Comparison of ENCODE assay signal across 21 cellular contexts in the genomic region with DNA sequence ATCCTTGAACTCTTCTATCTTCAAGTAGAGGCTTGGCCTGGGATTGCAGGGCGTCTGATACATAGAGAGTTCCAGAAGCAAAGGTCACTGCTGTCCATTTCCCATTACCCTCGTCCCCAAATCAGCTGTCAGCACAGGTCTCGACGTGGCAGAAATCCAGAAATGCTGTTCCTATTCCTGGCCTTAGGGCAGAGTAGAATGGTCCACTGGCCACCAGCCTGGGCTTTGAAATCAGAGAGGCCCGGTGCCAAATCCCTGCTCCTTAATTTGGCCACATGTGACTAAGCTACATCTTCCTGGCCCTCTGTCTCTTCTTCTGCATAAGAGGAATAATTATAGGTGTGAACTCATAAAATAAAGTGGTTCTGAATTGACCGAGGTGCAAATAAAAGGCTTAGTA.
"Had no signal": no experiment of that assay in that cellular context is flagged by ENCODE, and none has a peak within 500 bp of the region (broad histone marks: within the 10 kb centered on the region; RNA-seq: fewer than 3 reads in every experiment).

No MANE protein-coding gene starts in this region.

- ATAC-seq: activated T-helper 17 cell treated with anti-CD3 and anti-CD28 coated beads, Interleukin-2, amount 50 U/mL, for 72 hours; body of pancreas; lower lobe of right lung had no signal

- H3K4me3 ChIP-seq: body of pancreas, coronary artery, lower lobe of right lung, SK-N-MC, transverse colon had no signal

- DNase-seq: activated CD4-positive, alpha-beta T cell treated with anti-CD3 and anti-CD28 coated beads, Interleukin-2, amount 10 ng/mL, durations not matched to agents 7 days and 5 days; activated CD4-positive, CD25-positive, alpha-beta regulatory T cell; activated naive CD4-positive, alpha-beta T cell; activated naive CD8-positive, alpha-beta T cell treated with anti-CD3 and anti-CD28 coated beads, Interleukin-2, amount 10 ng/mL, durations not matched to agents 7 days and 5 days; amygdala; body of pancreas; central memory CD4-positive, alpha-beta T cell; erythroblast; hypothalamus; islet precursor cell; lower lobe of right lung; nephron progenitor cell; occipital lobe; retina; stimulated activated CD8-positive, alpha-beta memory T cell treated with anti-CD3 and anti-CD28 coated beads, Interleukin-4, amount 100 ng/mL, for 48 hours; stimulated activated naive CD4-positive, alpha-beta T cell treated with Interleukin-2 at 50 U/mL for 16 hours; T-helper 9 cell; transverse colon had no signal

- H3K36me3 ChIP-seq: lower lobe of right lung, transverse colon had no signal

- H3K27me3 ChIP-seq: body of pancreas had no signal
